Comparison of ENCODE assay signal across 10 cellular contexts in genomic region chr4:86831262-86832090, GRCh38. TPM values are rescaled to one million over a fixed set of nuclear protein-coding genes. Genes with fewer than 3 reads are reported as not detected.
DNase-seq lines count a peak whose midpoint lies in the region; ATAC-seq, FAIRE-seq and TF ChIP-seq lines count a peak whose summit lies in the region.
"Had no signal": no experiment of that assay in that cellular context is flagged by ENCODE, and none has a peak within 500 bp of the region (broad histone marks: within the 10 kb centered on the region; RNA-seq: fewer than 3 reads in every experiment).

No MANE protein-coding gene starts in this region.

- H3K27me3 Mint-ChIP-seq in astrocyte (ENCODE audit: low read depth, unreplicated experiment) (peaks cover 4% of the 10 kb centered on the region), glutamatergic neuron (ENCODE audit: unreplicated experiment) (no peaks in the 10 kb centered on the region)

- peak overlapping the region; percentile 42 for H3K4me2 ChIP-seq in IMR-90 (ENCODE audit: low read depth, low read length)
- peak overlapping the region; percentile 66 for H3K4me2 ChIP-seq in astrocyte (ENCODE audit: low read length)

- peak; percentile 84 for FAIRE-seq in astrocyte (lab: Jason Lieb, UNC)

- H2AK5ac ChIP-seq in IMR-90 (ENCODE audit: low read depth, low read length): peak overlapping the region; percentile 81; the same call in 1 of the 2 replicates

- peak overlapping the region; percentile 21; the same call in 1 of the 2 replicates for H3K9ac ChIP-seq in IMR-90 (ENCODE audit: low read depth, low read length)
- H3K9ac ChIP-seq in astrocyte (ENCODE audit: low read length): no peak overlapping the region

- peak overlapping the region; percentile 0 to 91; a peak in 3 of 4 replicates for H4K8ac ChIP-seq in IMR-90 (ENCODE audit: low read depth in 2 of 2, low read length in 2 of 2)

- H2AFZ ChIP-seq in IMR-90 (replicated peaks; ENCODE audit: low read length, poor library complexity) (peak overlapping the region; percentile 86), astrocyte (ENCODE audit: low read depth, low read length) (peak overlapping the region; percentile 48)

- H2BK20ac ChIP-seq in IMR-90 (ENCODE audit: low read depth, low read length): peak overlapping the region; percentile 95

- peak overlapping the region; percentile 76 for H3K14ac ChIP-seq in IMR-90 (replicated peaks; ENCODE audit: low read depth, low read length)

- peaks cover 23% of the 10 kb centered on the region for H3K4me1 ChIP-seq in IMR-90 (ENCODE audit: control insufficient read depth, insufficient read depth, low read length)
- H3K4me1 ChIP-seq in astrocyte (ENCODE audit: insufficient read depth, low read length): peaks cover 11% of the 10 kb centered on the region
- no peaks in the 10 kb centered on the region for H3K4me1 ChIP-seq in lung (ENCODE audit: control insufficient read depth in 2 of 2, insufficient read depth in 2 of 2, low read length in 2 of 2)

- peaks cover 20% of the 10 kb centered on the region for H3K9me1 ChIP-seq in IMR-90 (ENCODE audit: insufficient read depth, low read length)

- no peaks in the 10 kb centered on the region for H3K79me2 ChIP-seq in astrocyte (ENCODE audit: insufficient read depth, low read length)

- TF ChIP-seq CTCF in AG10803 (conservative IDR thresholded peaks at IDR 0.05; ENCODE audit: low read length): no peak
- no peak for TF ChIP-seq CTCF in IMR-90 (conservative IDR thresholded peaks at IDR 0.05; ENCODE audit: low read depth, low read length)
- no peak for TF ChIP-seq CTCF in astrocyte (IDR thresholded peaks at IDR 0.05; ENCODE audit: insufficient read depth, low read depth, low read length)
- TF ChIP-seq CTCF in lung (IDR thresholded peaks at IDR 0.05; ENCODE audit: control extremely low read depth, extremely low read depth): no peak
- no peak for TF ChIP-seq CTCF in glutamatergic neuron (IDR thresholded peaks at IDR 0.05; ENCODE audit: partially characterized antibody, unreplicated experiment)
- no peak for TF ChIP-seq CTCF in WERI-Rb-1 (IDR thresholded peaks at IDR 0.05; ENCODE audit: low read depth, low read length)

- H3K27ac ChIP-seq in IMR-90 (ENCODE audit: insufficient read depth, low read length) (peak overlapping the region; percentile 71), astrocyte (ENCODE audit: low read depth, low read length) (peak overlapping the region; percentile 52), lung (ENCODE audit: low read depth in 1 of 2, low read length in 1 of 2) (no peak overlapping the region), WERI-Rb-1 (no peak overlapping the region)

- H3K36me3 ChIP-seq in IMR-90 (ENCODE audit: control insufficient read depth, insufficient read depth, low read length) (no peaks in the 10 kb centered on the region), astrocyte (ENCODE audit: insufficient read depth, low read length) (no peaks in the 10 kb centered on the region), lung (ENCODE audit: control insufficient read depth in 2 of 2, insufficient read depth in 2 of 2, low read length in 2 of 2) (peaks cover 0 to 9% of the 10 kb centered on the region in 2 donors), WERI-Rb-1 (no peaks in the 10 kb centered on the region)

- no peak for TF ChIP-seq RAD21 in IMR-90 (IDR thresholded peaks at IDR 0.05; ENCODE audit: low read length)

- peaks cover 14% of the 10 kb centered on the region for H3K4me1 Mint-ChIP-seq in astrocyte (ENCODE audit: low read depth, unreplicated experiment)
- H3K4me1 Mint-ChIP-seq in glutamatergic neuron (ENCODE audit: low read depth, unreplicated experiment): peaks cover 4% of the 10 kb centered on the region

- intact Hi-C loops in IMR-90 (cut with micrococcal nuclease): loop anchor here (5.0 kb wide), 1 partner anchor 61 kb away; the partner anchor contains the start of gene C4orf36

- no CpG with 5 or more reads among the region's 5 CpGs for WGBS in IMR-90 (ENCODE audit: extremely low coverage in 2 of 2, insufficient read length in 1 of 2), 2 experiments
- 67 to 80% methylated on average over 5 of the region's 5 CpGs for WGBS in lung, 2 donors

- H3K9me3 Mint-ChIP-seq in astrocyte (ENCODE audit: unreplicated experiment): peaks cover 5% of the 10 kb centered on the region
- H3K9me3 Mint-ChIP-seq in glutamatergic neuron (ENCODE audit: unreplicated experiment): peaks cover 2% of the 10 kb centered on the region

- H3K23ac ChIP-seq in IMR-90 (ENCODE audit: low read depth, low read length): peak overlapping the region; percentile 87

- H3K27ac Mint-ChIP-seq in astrocyte (ENCODE audit: unreplicated experiment) (peak overlapping the region; percentile 96), glutamatergic neuron (ENCODE audit: unreplicated experiment) (no peak overlapping the region)

- H3K4me3 Mint-ChIP-seq in astrocyte (ENCODE audit: unreplicated experiment): no peak overlapping the region
- H3K4me3 Mint-ChIP-seq in glutamatergic neuron (ENCODE audit: unreplicated experiment): no peak overlapping the region

- H3K79me1 ChIP-seq in IMR-90 (ENCODE audit: low read depth in 1 of 2, low read length in 2 of 2): no peaks in the 10 kb centered on the region

- TF ChIP-seq POLR2A in IMR-90 (IDR thresholded peaks at IDR 0.05; ENCODE audit: low read depth, low read length): no peak

- POLR2A ChIA-PET in IMR-90 (lab: Charles Lee; ENCODE audit: unreplicated experiment): interaction anchor here (1.0 to 1.3 kb wide), 2 partner anchors 9 to 12 kb away, joined by 3 to 6 read pairs; no protein-coding TSS in a partner anchor

- H4K20me1 ChIP-seq in IMR-90 (ENCODE audit: insufficient read depth, low read length): no peaks in the 10 kb centered on the region
- no peaks in the 10 kb centered on the region for H4K20me1 ChIP-seq in astrocyte (ENCODE audit: insufficient read depth, low read length)

- H3K4me3 ChIP-seq in AG10803 (ENCODE audit: low read length) (no peak overlapping the region), IMR-90 (ENCODE audit: insufficient read depth, low read depth, low read length) (no peak overlapping the region), astrocyte (ENCODE audit: insufficient read depth, low read depth, low read length) (no peak overlapping the region), lung (no peak overlapping the region), WERI-Rb-1 (ENCODE audit: low read depth, low read length) (no peak overlapping the region)

- DNase-seq in AG10803 (ENCODE audit: low read depth): peak; percentile 94
- DNase-seq in IMR-90: peak; percentile 96
- DNase-seq in astrocyte (ENCODE audit: low read depth): peak; percentile 94
- DNase-seq in lung (ENCODE audit: low spot score): no peak
- no peak for DNase-seq in SK-N-DZ (ENCODE audit: low spot score)
- DNase-seq in G401 (ENCODE audit: low spot score): no peak
- no peak for DNase-seq in glutamatergic neuron
- DNase-seq in WERI-Rb-1: no peak

- H2BK15ac ChIP-seq in IMR-90 (ENCODE audit: low read depth, low read length): peak overlapping the region; percentile 71; the same call in 2 of the 3 replicates

- in situ Hi-C loops in IMR-90 (cut with MboI; ENCODE audit: low sequenced_read_pairs): no loop called here
- in situ Hi-C loops in G401 (cut with HindIII; ENCODE audit: low sequenced_read_pairs): no loop called here

- H3K27me3 ChIP-seq in IMR-90 (ENCODE audit: control insufficient read depth, insufficient read depth, low read length) (no peaks in the 10 kb centered on the region), astrocyte (ENCODE audit: insufficient read depth, low read length) (no peaks in the 10 kb centered on the region), lung (ENCODE audit: control insufficient read depth, insufficient read depth) (no peaks in the 10 kb centered on the region), WERI-Rb-1 (ENCODE audit: insufficient read depth, low read depth, severe bottlenecking) (no peaks in the 10 kb centered on the region)

- peak overlapping the region; percentile 89 for H3K4ac ChIP-seq in IMR-90 (ENCODE audit: low read depth, low read length)

- ATAC-seq in IMR-90 (ENCODE audit: low read depth) (peak; percentile 90), lung (ENCODE audit: insufficient read depth, low FRiP score) (peak; percentile 50)

- H4K91ac ChIP-seq in IMR-90 (ENCODE audit: insufficient read depth, low read depth, low read length): peak overlapping the region; percentile 88

- CTCF ChIA-PET in IMR-90 (lab: Yijun Ruan, JAX): interaction anchor here (0.7 to 0.9 kb wide), 3 partner anchors 10 to 336 kb away, joined by 3 to 4 read pairs (median 3); no protein-coding TSS in a partner anchor

- H3K9me3 ChIP-seq in IMR-90 (ENCODE audit: control insufficient read depth, insufficient read depth, low read length) (0 out of 2 replicates have a peak, but pooled peaks cover 2% of the 10 kb centered on the region), astrocyte (ENCODE audit: insufficient read depth, low read depth, low read length) (no peaks in the 10 kb centered on the region), lung (ENCODE audit: control insufficient read depth in 2 of 2, insufficient read depth in 1 of 2, low read length in 1 of 2) (peaks cover 0 to 2% of the 10 kb centered on the region in 2 donors), WERI-Rb-1 (ENCODE audit: severe bottlenecking) (no peaks in the 10 kb centered on the region)

- H4K5ac ChIP-seq in IMR-90 (ENCODE audit: low read depth, low read length): peak overlapping the region; percentile 44

- dilution Hi-C loops in IMR-90 (cut with HindIII; ENCODE audit: low sequenced_read_pairs, unreplicated experiment): no loop called here

- peak overlapping the region; percentile 97 for H2BK120ac ChIP-seq in IMR-90 (ENCODE audit: low read depth, low read length)

- peak overlapping the region; percentile 30 for H2AK9ac ChIP-seq in IMR-90 (replicated peaks; ENCODE audit: low read depth, low read length, poor library complexity)

- peak overlapping the region; percentile 96 for H2BK5ac ChIP-seq in IMR-90 (ENCODE audit: low read depth, low read length, poor library complexity, severe bottlenecking)

- peak overlapping the region; percentile 78 for H3K56ac ChIP-seq in IMR-90 (ENCODE audit: extremely low read depth, insufficient read depth, low read length)

- peak overlapping the region; percentile 49 for H3K18ac ChIP-seq in IMR-90 (ENCODE audit: low read depth, low read length)

- BruUV-seq in IMR-90 (replicated peaks; lab: Mats Ljungman, UMichigan): no TSS peak

- H3K36me3 Mint-ChIP-seq in astrocyte (ENCODE audit: low read depth, unreplicated experiment) (no peaks in the 10 kb centered on the region), glutamatergic neuron (ENCODE audit: unreplicated experiment) (no peaks in the 10 kb centered on the region)

TF ChIP-seq in IMR-90, 13 proteins besides CTCF, POLR2A, EP300 and RAD21 (continues in another document):
- TF ChIP-seq CEBPB (IDR thresholded peaks at IDR 0.05; ENCODE audit: low read depth, low read length) (peak; percentile 69), CHD1 (IDR thresholded peaks at IDR 0.05; ENCODE audit: low read depth, low read length) (no peak), MXI1 (IDR thresholded peaks at IDR 0.05; ENCODE audit: borderline replicate concordance, low read depth, low read length) (no peak)

RNA-seq across cellular contexts. Expression of gene SLC10A6, which starts 17.7 kb away (rescaled TPM):
- total RNA-seq in IMR-90 (2012; rRNA removed) (not detected in 2 replicates), astrocyte (0.26 TPM in 1 of 2 replicates, not detected in the other), lung (under 1 TPM; 0.37 to 0.95 TPM), glutamatergic neuron (ENCODE audit: unreplicated experiment) (not detected)
- polyA plus RNA-seq in IMR-90 (2012; rRNA removed) (not detected in 2 replicates), lung (under 1 TPM; 0.08 to 0.14 TPM)
- not detected in 2 replicates for polyA plus RNA-seq in IMR-90 (2012; cell fraction: cytosol; rRNA removed)
- polyA plus RNA-seq in IMR-90 (2012; cell fraction: nucleus; rRNA removed; ENCODE audit: low replicate concordance): 0.06 TPM in 1 of 2 replicates, not detected in the other
- not detected in 2 replicates for polyA plus RNA-seq in SK-N-DZ (2014; cell fraction: cytosol; rRNA removed)
- polyA plus RNA-seq in SK-N-DZ (2014; cell fraction: nucleus; rRNA removed): not detected in 2 replicates
- not detected in 2 replicates for total RNA-seq in G401 (2014; rRNA removed; shearing (Covaris generic))
- total RNA-seq: T-helper 2 cell treated with Interferon-gamma antibody and Interleukin-4, amounts not matched to agents 100 ng/mL and 5 ng/mL, for 36 hours; urinary bladder had no signal

Comparison
In these comparisons a context has a peak if more than half of its experiments do, and no peak if none do; other contexts are left out.
1. DNase-seq: peak in AG10803 (single experiment), IMR-90 (single experiment) and astrocyte (single experiment); none in lung (single experiment), SK-N-DZ (single experiment), G401 (single experiment), glutamatergic neuron (single experiment) and WERI-Rb-1 (single experiment).
2. H3K27ac ChIP-seq: peak in IMR-90 (single experiment) and astrocyte (single experiment); none in lung (0 of 2) and WERI-Rb-1 (single experiment).